1 cellular context compared by ENCODE assay signal in genomic region chr19:41527079-41527478, GRCh38.
TF ChIP-seq lines count a peak whose summit lies in the region.

No MANE protein-coding gene starts in this region.

TF ChIP-seq in A549, 52 proteins besides CTCF, POLR2A, EP300 and RAD21 (continued from another document):
- TF ChIP-seq, protein P1, sequence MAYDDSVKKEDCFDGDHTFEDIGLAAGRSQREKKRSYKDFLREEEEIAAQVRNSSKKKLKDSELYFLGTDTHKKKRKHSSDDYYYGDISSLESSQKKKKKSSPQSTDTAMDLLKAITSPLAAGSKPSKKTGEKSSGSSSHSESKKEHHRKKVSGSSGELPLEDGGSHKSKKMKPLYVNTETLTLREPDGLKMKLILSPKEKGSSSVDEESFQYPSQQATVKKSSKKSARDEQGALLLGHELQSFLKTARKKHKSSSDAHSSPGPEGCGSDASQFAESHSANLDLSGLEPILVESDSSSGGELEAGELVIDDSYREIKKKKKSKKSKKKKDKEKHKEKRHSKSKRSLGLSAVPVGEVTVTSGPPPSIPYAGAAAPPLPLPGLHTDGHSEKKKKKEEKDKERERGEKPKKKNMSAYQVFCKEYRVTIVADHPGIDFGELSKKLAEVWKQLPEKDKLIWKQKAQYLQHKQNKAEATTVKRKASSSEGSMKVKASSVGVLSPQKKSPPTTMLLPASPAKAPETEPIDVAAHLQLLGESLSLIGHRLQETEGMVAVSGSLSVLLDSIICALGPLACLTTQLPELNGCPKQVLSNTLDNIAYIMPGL (CRISPR knock-in tag; IDR thresholded peaks at IDR 0.05; ENCODE audit: borderline replicate concordance) = no peak
- TF ChIP-seq EHF (CRISPR knock-in tag; IDR thresholded peaks at IDR 0.05) = no peak
- no peak for TF ChIP-seq ZSCAN20 (CRISPR knock-in tag; IDR thresholded peaks at IDR 0.05)
- no peak for TF ChIP-seq GATA3 (IDR thresholded peaks at IDR 0.05; ENCODE audit: borderline replicate concordance)
- TF ChIP-seq, protein P2, sequence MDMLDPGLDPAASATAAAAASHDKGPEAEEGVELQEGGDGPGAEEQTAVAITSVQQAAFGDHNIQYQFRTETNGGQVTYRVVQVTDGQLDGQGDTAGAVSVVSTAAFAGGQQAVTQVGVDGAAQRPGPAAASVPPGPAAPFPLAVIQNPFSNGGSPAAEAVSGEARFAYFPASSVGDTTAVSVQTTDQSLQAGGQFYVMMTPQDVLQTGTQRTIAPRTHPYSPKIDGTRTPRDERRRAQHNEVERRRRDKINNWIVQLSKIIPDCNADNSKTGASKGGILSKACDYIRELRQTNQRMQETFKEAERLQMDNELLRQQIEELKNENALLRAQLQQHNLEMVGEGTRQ (IDR thresholded peaks at IDR 0.05) = no peak
- no peak for TF ChIP-seq POLR2AphosphoS2 (conservative IDR thresholded peaks at IDR 0.05; ENCODE audit: low read length)
- TF ChIP-seq CBX8 (IDR thresholded peaks at IDR 0.05) = peak; percentile 95
- no peak for TF ChIP-seq EHMT2 (IDR thresholded peaks at IDR 0.05; ENCODE audit: low read depth)
